29 cellular contexts compared by ENCODE assay signal in the genomic region with DNA sequence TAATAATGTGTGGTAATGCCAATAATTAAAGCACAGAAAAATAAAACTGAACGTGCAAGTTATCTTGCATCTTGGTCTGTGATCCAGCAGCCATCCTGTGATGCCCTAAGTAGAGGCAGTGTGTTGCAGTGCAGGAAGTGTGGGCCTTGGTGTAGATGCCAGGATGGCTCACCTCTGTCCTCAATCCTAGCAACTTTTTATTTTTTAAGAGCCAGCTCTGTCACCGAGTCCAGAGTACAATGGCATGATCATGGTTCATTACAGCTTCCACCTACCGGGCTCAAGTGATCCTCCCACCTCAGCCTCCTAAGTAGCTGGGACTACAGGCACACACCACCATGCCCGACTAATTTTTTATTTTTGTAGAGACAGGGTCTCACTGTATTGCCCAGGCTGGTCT.
"Had no signal": no experiment of that assay in that cellular context is flagged by ENCODE, and none has a peak within 500 bp of the region (broad histone marks: within the 10 kb centered on the region; RNA-seq: fewer than 3 reads in every experiment).

No MANE protein-coding gene starts in this region.

- H3K9me3 Mint-ChIP-seq: activated CD4-positive, alpha-beta memory T cell treated with anti-CD3 and anti-CD28 coated beads for 36 hours; activated CD4-positive, alpha-beta T cell treated with anti-CD3 and anti-CD28 coated beads, Interleukin-2, amount 10 ng/mL, durations not matched to agents 24 days and 14 days; activated T-helper 17 cell treated with anti-CD3 and anti-CD28 coated beads, Interleukin-2, amount 50 U/mL, for 72 hours; T-helper 2 cell treated with Interferon-gamma antibody and Interleukin-4, amounts not matched to agents 5 μg/mL and 100 μg/mL, for 36 hours had no signal

- H3K27ac Mint-ChIP-seq: activated CD4-positive, alpha-beta memory T cell treated with anti-CD3 and anti-CD28 coated beads for 36 hours; activated CD4-positive, alpha-beta T cell treated with anti-CD3 and anti-CD28 coated beads for 36 hours; activated CD4-positive, alpha-beta T cell treated with anti-CD3 and anti-CD28 coated beads, Interleukin-2, amount 10 ng/mL, durations not matched to agents 24 days and 14 days; activated CD8-positive, alpha-beta memory T cell treated with anti-CD3 and anti-CD28 coated beads, Interleukin-2, amount 10 ng/mL, durations not matched to agents 7 days and 5 days; activated CD8-positive, alpha-beta T cell treated with anti-CD3 and anti-CD28 coated beads, Interleukin-2, amount 10 ng/mL, durations not matched to agents 7 days and 5 days; T-helper 2 cell treated with Interferon-gamma antibody and Interleukin-4, amounts not matched to agents 5 μg/mL and 100 μg/mL, for 36 hours had no signal

- DNase-seq: activated CD4-positive, alpha-beta memory T cell treated with anti-CD3 and anti-CD28 coated beads for 36 hours; activated CD4-positive, alpha-beta T cell treated with anti-CD3 and anti-CD28 coated beads for 36 hours; activated CD4-positive, alpha-beta T cell treated with anti-CD3 and anti-CD28 coated beads, Interleukin-2, amount 10 ng/mL, durations not matched to agents 24 days and 14 days; activated CD4-positive, CD25-positive, alpha-beta regulatory T cell; activated CD4-positive, CD25-positive, alpha-beta regulatory T cell treated with anti-CD3 and anti-CD28 coated beads, Interleukin-2, amount 50 U/mL, for 72 hours; activated CD8-positive, alpha-beta memory T cell treated with anti-CD3 and anti-CD28 coated beads, Interleukin-2, amount 10 ng/mL, durations not matched to agents 7 days and 5 days; activated CD8-positive, alpha-beta memory T cell treated with anti-CD3 and anti-CD28 coated beads, Interleukin-2, amount 50 U/mL, for 4 hours; activated CD8-positive, alpha-beta T cell treated with anti-CD3 and anti-CD28 coated beads, Interleukin-2, amount 10 ng/mL, durations not matched to agents 7 days and 5 days; activated effector memory CD4-positive, alpha-beta T cell treated with Interleukin-2 at 50 U/mL for 16 hours; activated gamma-delta T cell treated with Interleukin-2 at 50 U/mL for 16 hours; activated naive CD4-positive, alpha-beta T cell treated with anti-CD3 and anti-CD28 coated beads, Interleukin-2, amount 50 U/mL, for 16 hours; activated naive CD4-positive, alpha-beta T cell treated with Interleukin-2 at 50 U/mL for 16 hours; activated T-cell treated with anti-CD3 and anti-CD28 coated beads, Interleukin-2, amount 50 U/mL, for 1 hour; amniotic stem cell; anterior cingulate cortex; brain microvascular endothelial cell; caudate nucleus; cortex of kidney; dermis blood vessel endothelial cell; effector CD8-positive, alpha-beta T cell; foreskin fibroblast; T-helper 1 cell; T-helper 17 cell; T1000; WERI-Rb-1 had no signal

- H3K27me3 Mint-ChIP-seq: activated CD4-positive, alpha-beta memory T cell treated with anti-CD3 and anti-CD28 coated beads for 36 hours; activated CD4-positive, alpha-beta T cell treated with anti-CD3 and anti-CD28 coated beads for 36 hours; activated CD8-positive, alpha-beta memory T cell treated with anti-CD3 and anti-CD28 coated beads, Interleukin-2, amount 10 ng/mL, durations not matched to agents 7 days and 5 days; activated naive CD8-positive, alpha-beta T cell; activated T-helper 17 cell treated with anti-CD3 and anti-CD28 coated beads, Interleukin-2, amount 50 U/mL, for 72 hours; T-helper 17 cell had no signal

- H3K36me3 ChIP-seq: brain microvascular endothelial cell, WERI-Rb-1 had no signal

- H3K27me3 ChIP-seq: brain microvascular endothelial cell had no signal

- H3K27ac ChIP-seq: brain microvascular endothelial cell, WERI-Rb-1 had no signal

- ATAC-seq: activated CD4-positive, alpha-beta T cell treated with anti-CD3 and anti-CD28 coated beads for 36 hours; activated CD8-positive, alpha-beta memory T cell treated with anti-CD3 and anti-CD28 coated beads, Interleukin-2, amount 10 ng/mL, durations not matched to agents 7 days and 5 days; activated CD8-positive, alpha-beta T cell treated with anti-CD3 and anti-CD28 coated beads, Interleukin-2, amount 10 ng/mL, durations not matched to agents 7 days and 5 days; activated T-helper 17 cell treated with anti-CD3 and anti-CD28 coated beads, Interleukin-2, amount 50 U/mL, for 72 hours; esophagus mucosa; T-helper 17 cell had no signal

- H3K4me3 Mint-ChIP-seq: activated CD4-positive, alpha-beta memory T cell treated with anti-CD3 and anti-CD28 coated beads for 36 hours; activated CD4-positive, alpha-beta T cell treated with anti-CD3 and anti-CD28 coated beads for 36 hours; activated CD4-positive, alpha-beta T cell treated with anti-CD3 and anti-CD28 coated beads, Interleukin-2, amount 10 ng/mL, durations not matched to agents 24 days and 14 days; activated CD8-positive, alpha-beta memory T cell treated with anti-CD3 and anti-CD28 coated beads, Interleukin-2, amount 10 ng/mL, durations not matched to agents 7 days and 5 days; activated CD8-positive, alpha-beta T cell treated with anti-CD3 and anti-CD28 coated beads, Interleukin-2, amount 10 ng/mL, durations not matched to agents 7 days and 5 days; activated naive CD8-positive, alpha-beta T cell; activated T-helper 17 cell treated with anti-CD3 and anti-CD28 coated beads, Interleukin-2, amount 50 U/mL, for 72 hours; T-helper 17 cell; T-helper 2 cell treated with Interferon-gamma antibody and Interleukin-4, amounts not matched to agents 5 μg/mL and 100 μg/mL, for 36 hours had no signal

- H3K36me3 Mint-ChIP-seq: activated CD8-positive, alpha-beta memory T cell treated with anti-CD3 and anti-CD28 coated beads, Interleukin-2, amount 10 ng/mL, durations not matched to agents 7 days and 5 days; activated naive CD8-positive, alpha-beta T cell had no signal
